In genomic region chr2:42859006-42859552, GRCh38 we compare ENCODE assay signal across 1 cellular context.
TF ChIP-seq lines count a peak whose summit lies in the region.

No MANE protein-coding gene starts in this region.

TF ChIP-seq in GM23338, 12 proteins besides CTCF, POLR2A, EP300 and RAD21 (continued from another document):
- TF ChIP-seq ETS1 (IDR thresholded peaks at IDR 0.05), result no peak
- TF ChIP-seq EZH2 (IDR thresholded peaks at IDR 0.05; ENCODE audit: low read depth, unreplicated experiment), result no peak
